ENCODE assay signal across 9 cellular contexts in the genomic region with DNA sequence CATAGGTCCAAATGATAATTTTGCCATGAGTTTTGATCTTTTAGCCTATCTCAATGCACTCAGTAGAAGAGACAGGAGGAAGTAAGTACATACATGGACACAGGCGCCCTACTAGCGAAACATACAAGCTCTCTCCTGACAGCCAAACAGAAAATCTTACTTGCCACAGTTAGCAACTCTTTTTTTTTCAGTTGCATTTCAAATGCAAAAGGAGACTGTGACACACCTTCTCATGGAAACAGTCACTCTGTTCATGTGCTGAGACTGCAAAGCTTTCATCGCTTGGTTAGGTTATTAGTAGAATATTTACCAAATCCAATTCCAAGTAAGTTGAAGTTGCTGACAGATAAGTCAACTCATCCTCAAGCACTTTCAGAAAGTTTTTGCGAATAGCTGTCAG.
DNase-seq lines count a peak whose midpoint lies in the region; ATAC-seq lines count a peak whose summit lies in the region.
"Had no signal": no experiment of that assay in that cellular context is flagged by ENCODE, and none has a peak within 500 bp of the region (broad histone marks: within the 10 kb centered on the region; RNA-seq: fewer than 3 reads in every experiment).

No MANE protein-coding gene starts in this region.

- no peak overlapping the region for H3K27ac ChIP-seq in effector memory CD4-positive, alpha-beta T cell (ENCODE audit: insufficient read depth, low read length, poor library complexity, severe bottlenecking)

- no peaks in the 10 kb centered on the region for H3K9me3 ChIP-seq in effector memory CD4-positive, alpha-beta T cell (ENCODE audit: control insufficient read depth, low read length)
- H3K9me3 ChIP-seq in HAP-1, result no peaks in the 10 kb centered on the region

- peaks cover 10% of the 10 kb centered on the region for H3K4me1 ChIP-seq in effector memory CD4-positive, alpha-beta T cell (ENCODE audit: control insufficient read depth, insufficient read depth, low read length, poor library complexity, severe bottlenecking)
- H3K4me1 ChIP-seq in HAP-1, result no peaks in the 10 kb centered on the region

- in situ Hi-C loops in HAP-1 (cut with MboI; ENCODE audit: low sequenced_read_pairs), result no loop called here

- ATAC-seq in GM18520 (IDR thresholded peaks at IDR 0.05; ENCODE audit: unreplicated experiment) (peak; percentile 6), GM21447 (IDR thresholded peaks at IDR 0.05; ENCODE audit: unreplicated experiment) (peak; percentile 52), HG03196 (IDR thresholded peaks at IDR 0.05; ENCODE audit: unreplicated experiment) (peak; percentile 39)

- H3K4me3 ChIP-seq in effector memory CD4-positive, alpha-beta T cell (ENCODE audit: insufficient read depth, low read depth, low read length, poor library complexity, severe bottlenecking), result peak overlapping the region; percentile 0
- H3K4me3 ChIP-seq in HAP-1, result no peak overlapping the region

- H3K36me3 ChIP-seq in effector memory CD4-positive, alpha-beta T cell (ENCODE audit: control insufficient read depth, insufficient read depth, low read length), result no peaks in the 10 kb centered on the region
- no peaks in the 10 kb centered on the region for H3K36me3 ChIP-seq in HAP-1 (replicated peaks)

- H3K27me3 ChIP-seq in effector memory CD4-positive, alpha-beta T cell (replicated peaks; ENCODE audit: control insufficient read depth, insufficient read depth, low read length, poor library complexity, severe bottlenecking), result no peaks in the 10 kb centered on the region
- H3K27me3 ChIP-seq in HAP-1 (ENCODE audit: low read depth), result no peaks in the 10 kb centered on the region

- DNase-seq in effector memory CD4-positive, alpha-beta T cell, result no peak
- DNase-seq in HAP-1 (ENCODE audit: low spot score in 2 of 2) (no peak), iPS-NIHi7 (ENCODE audit: extremely low spot score) (no peak), cortex of kidney (lab: John Stamatoyannopoulos, UW) (no peak), NCI-H1436 (lab: John Stamatoyannopoulos, UW) (no peak)
- DNase-seq: posterior cingulate gyrus had no signal
